Comparison of ENCODE assay signal across 14 cellular contexts in genomic region chrX:128436397-128437103, GRCh38.
"Had no signal": no experiment of that assay in that cellular context is flagged by ENCODE, and none has a peak within 500 bp of the region (broad histone marks: within the 10 kb centered on the region; RNA-seq: fewer than 3 reads in every experiment).

No MANE protein-coding gene starts in this region.

- H3K4me1 Mint-ChIP-seq: activated B cell treated with CpG ODN at 0.5 μM for 24 hours; activated CD4-positive, alpha-beta T cell treated with anti-CD3 and anti-CD28 coated beads, Interleukin-2, amount 10 ng/mL, durations not matched to agents 24 days and 14 days had no signal

- H3K27me3 Mint-ChIP-seq: activated B cell treated with CpG ODN at 0.5 μM for 24 hours; activated CD4-positive, alpha-beta T cell treated with anti-CD3 and anti-CD28 coated beads, Interleukin-2, amount 10 ng/mL, durations not matched to agents 24 days and 14 days; type B pancreatic cell had no signal

- ATAC-seq: gastroesophageal sphincter, left ventricle myocardium superior had no signal

- H3K4me3 Mint-ChIP-seq: activated B cell treated with CpG ODN at 0.5 μM for 24 hours; activated CD4-positive, alpha-beta T cell treated with anti-CD3 and anti-CD28 coated beads, Interleukin-2, amount 10 ng/mL, durations not matched to agents 24 days and 14 days; activated T-helper 1 cell treated with anti-CD3 and anti-CD28 coated beads, Interleukin-12 subunit alpha, Interleukin-12 subunit beta, Interleukin-2, Interleukin-4 antibody, amounts not matched to agents 30 ng/mL and 10 ng/mL and 1 ng/mL, durations not matched to agents 14 hours and 24 hours and 36 hours; nephron progenitor cell; type B pancreatic cell had no signal

- H3K9me3 Mint-ChIP-seq: activated B cell treated with CpG ODN at 0.5 μM for 24 hours; activated CD4-positive, alpha-beta T cell treated with anti-CD3 and anti-CD28 coated beads, Interleukin-2, amount 10 ng/mL, durations not matched to agents 24 days and 14 days; activated T-helper 1 cell treated with anti-CD3 and anti-CD28 coated beads, Interleukin-12 subunit alpha, Interleukin-12 subunit beta, Interleukin-2, Interleukin-4 antibody, amounts not matched to agents 30 ng/mL and 10 ng/mL and 1 ng/mL, durations not matched to agents 14 hours and 24 hours and 36 hours; nephron progenitor cell; type B pancreatic cell had no signal

- DNase-seq: activated B cell treated with CpG ODN at 0.5 μM for 24 hours; activated CD4-positive, alpha-beta T cell treated with anti-CD3 and anti-CD28 coated beads, Interleukin-2, amount 10 ng/mL, durations not matched to agents 24 days and 14 days; activated naive CD4-positive, alpha-beta T cell; aorta; kidney; left ventricle myocardium superior; mesendoderm; nephron progenitor cell; stimulated activated CD4-positive, alpha-beta T cell treated with anti-CD3 and anti-CD28 coated beads, Interleukin-12 subunit alpha, Interleukin-12 subunit beta, amount 100 ng/mL, for 4 hours; stimulated activated naive CD4-positive, alpha-beta T cell treated with Interleukin-2 at 50 U/mL for 16 hours; T-helper 9 cell had no signal

- H3K27ac Mint-ChIP-seq: activated B cell treated with CpG ODN at 0.5 μM for 24 hours; activated CD4-positive, alpha-beta T cell treated with anti-CD3 and anti-CD28 coated beads, Interleukin-2, amount 10 ng/mL, durations not matched to agents 24 days and 14 days; activated T-helper 1 cell treated with anti-CD3 and anti-CD28 coated beads, Interleukin-12 subunit alpha, Interleukin-12 subunit beta, Interleukin-2, Interleukin-4 antibody, amounts not matched to agents 30 ng/mL and 10 ng/mL and 1 ng/mL, durations not matched to agents 14 hours and 24 hours and 36 hours; nephron progenitor cell; type B pancreatic cell had no signal

- H3K36me3 Mint-ChIP-seq: type B pancreatic cell had no signal
